ENCODE assay signal across 1 cellular context in genomic region chr11:43327987-43328386, GRCh38.
A peak's percentile ranks its signal among the peaks of the same experiment; 100 is the strongest.
TF ChIP-seq lines count a peak whose summit lies in the region.

No MANE protein-coding gene starts in this region.

TF ChIP-seq in K562, 482 proteins besides CTCF, POLR2A, EP300 and RAD21 (continued from another document):
- TF ChIP-seq GATAD2B (IDR thresholded peaks at IDR 0.05; ENCODE audit: borderline replicate concordance) (no peak), FOSL1 (tag; conservative IDR thresholded peaks at IDR 0.05) (peak; percentile 84), SMARCC2 (IDR thresholded peaks at IDR 0.05; ENCODE audit: low read depth) (no peak), JUND (IDR thresholded peaks at IDR 0.05; ENCODE audit: borderline replicate concordance, low read depth, low read length) (peak; percentile 47; the same call in 1 of the 2 replicates), JUND (tag; IDR thresholded peaks at IDR 0.05; ENCODE audit: borderline replicate concordance, low read depth, low read length) (0 out of 3 replicates have a peak, but pooled peaks have one; percentile 38), ATF3 (IDR thresholded peaks at IDR 0.05) (peak; percentile 59), ATF3 (CRISPR knock-in tag; conservative IDR thresholded peaks at IDR 0.05) (no peak)
